ENCODE assay signal across 22 cellular contexts in genomic region chr5:126963822-126964375, GRCh38.
DNase-seq lines count a peak whose midpoint lies in the region; ATAC-seq and TF ChIP-seq lines count a peak whose summit lies in the region.
"Had no signal": no experiment of that assay in that cellular context is flagged by ENCODE, and none has a peak within 500 bp of the region (broad histone marks: within the 10 kb centered on the region; RNA-seq: fewer than 3 reads in every experiment).

No MANE protein-coding gene starts in this region.

- no peak overlapping the region for H3K4me2 ChIP-seq in H9 (ENCODE audit: insufficient read depth, insufficient read length, low read length)
- H3K4me2 ChIP-seq: KMS-11, SK-N-SH had no signal

- no peak overlapping the region for H2AK5ac ChIP-seq in H9 (ENCODE audit: insufficient read length, low read length)

- H4K91ac ChIP-seq in H9 (ENCODE audit: insufficient read length, low read depth, low read length) = no peak overlapping the region

- no peak overlapping the region for H2BK20ac ChIP-seq in H9 (ENCODE audit: low read depth, low read length, poor library complexity, severe bottlenecking)

- no peak overlapping the region for H3T11ph ChIP-seq in H9 (ENCODE audit: low read length)

- no peak overlapping the region for H2BK5ac ChIP-seq in H9 (ENCODE audit: insufficient read length, low read length)

- H3K4ac ChIP-seq in H9 (ENCODE audit: low read depth, low read length) = no peak overlapping the region

- no peak overlapping the region for H3K14ac ChIP-seq in H9 (ENCODE audit: insufficient read depth, low read length)

- H2BK120ac ChIP-seq in H9 (ENCODE audit: low read depth, low read length, poor library complexity, severe bottlenecking) = no peak overlapping the region

- no peak overlapping the region for H3K9ac ChIP-seq in H9 (ENCODE audit: extremely low read depth, insufficient read length, low read length)
- H3K9ac ChIP-seq: KMS-11, SK-N-SH had no signal

- peak; percentile 32 for ATAC-seq in Right ventricle myocardium superior (ENCODE audit: poor library complexity)
- ATAC-seq in RWPE2 (ENCODE audit: low read depth) = no peak
- no peak for ATAC-seq in memory B cell (ENCODE audit: low read depth)
- ATAC-seq in HG03354 (IDR thresholded peaks at IDR 0.05; ENCODE audit: poor library complexity, severe bottlenecking, unreplicated experiment) = no peak
- ATAC-seq: HCT116, Panc1, T-cell had no signal

- H3K56ac ChIP-seq in H9 (ENCODE audit: insufficient read length, low read depth, low read length) = no peak overlapping the region

- no peaks in the 10 kb centered on the region for H3K9me3 Mint-ChIP-seq in H9
- H3K9me3 Mint-ChIP-seq in memory B cell = no peaks in the 10 kb centered on the region
- H3K9me3 Mint-ChIP-seq: T-cell had no signal

- H2BK12ac ChIP-seq in H9 (ENCODE audit: insufficient read length, low read depth, low read length) = no peak overlapping the region

- H3K27ac ChIP-seq in right atrium auricular region (no peak overlapping the region), H9 (ENCODE audit: insufficient read length, low read depth, low read length) (no peak overlapping the region), RWPE2 (ENCODE audit: poor library complexity, severe bottlenecking) (no peak overlapping the region)
- H3K27ac ChIP-seq: KMS-11 had no signal

- H3K27me3 Mint-ChIP-seq in H9 (ENCODE audit: low read depth) = no peaks in the 10 kb centered on the region
- H3K27me3 Mint-ChIP-seq in memory B cell = no peaks in the 10 kb centered on the region
- H3K27me3 Mint-ChIP-seq: T-cell had no signal

- intact Hi-C loops in Right ventricle myocardium superior (cut with DNase I) = no loop called here

- no peaks in the 10 kb centered on the region for H4K20me1 ChIP-seq in H9 (ENCODE audit: control insufficient read depth, insufficient read depth, insufficient read length)

- H3K4me1 Mint-ChIP-seq in H9 (peaks cover 3 to 7% of the 10 kb centered on the region in 2 experiments; a peak in 3 of 4 replicates), memory B cell (peaks cover 25% of the 10 kb centered on the region)

- H3K27me3 ChIP-seq in right atrium auricular region (no peaks in the 10 kb centered on the region), H9 (ENCODE audit: insufficient read depth, low read length) (no peaks in the 10 kb centered on the region), RWPE2 (ENCODE audit: insufficient read depth, poor library complexity, severe bottlenecking) (no peaks in the 10 kb centered on the region)

- H3K79me2 ChIP-seq in H9 (ENCODE audit: insufficient read depth, low read length) = 0 out of 2 replicates have a peak, but pooled peaks cover 1% of the 10 kb centered on the region

- H3K18ac ChIP-seq in H9 (ENCODE audit: insufficient read length, low read depth, low read length) = no peak overlapping the region

- no peaks in the 10 kb centered on the region for H3K9me3 ChIP-seq in right atrium auricular region
- no peaks in the 10 kb centered on the region for H3K9me3 ChIP-seq in H9 (ENCODE audit: control insufficient read depth, low read depth, low read length)
- no peaks in the 10 kb centered on the region for H3K9me3 ChIP-seq in RWPE2 (ENCODE audit: severe bottlenecking)
- H3K9me3 ChIP-seq: SK-N-SH had no signal

- no peak for TF ChIP-seq CTCF in right atrium auricular region (IDR thresholded peaks at IDR 0.05)
- TF ChIP-seq CTCF in H9 (conservative IDR thresholded peaks at IDR 0.05) = no peak
- peak; percentile 12 for TF ChIP-seq CTCF in RWPE2 (IDR thresholded peaks at IDR 0.05; ENCODE audit: poor library complexity, severe bottlenecking)

- no peak overlapping the region for H3K23ac ChIP-seq in H9 (ENCODE audit: insufficient read length, low read depth, low read length)

- H3K27ac Mint-ChIP-seq in H9 (peak overlapping the region in 2 of 3 experiments; percentile 21 to 52; a peak in 3 of 7 replicates), memory B cell (peak overlapping the region; percentile 68)
- H3K27ac Mint-ChIP-seq: T-cell had no signal

- no peak overlapping the region for H4K5ac ChIP-seq in H9 (ENCODE audit: insufficient read length, low read depth, low read length)

- WGBS in H9 (ENCODE audit: extremely low coverage, insufficient read length, low lambda C conversion rate) = no CpG with 5 or more reads among the region's 2 CpGs

- H3K4me1 ChIP-seq in right atrium auricular region (peaks cover 0 to 13% of the 10 kb centered on the region in 2 donors), H9 (ENCODE audit: insufficient read depth, low read length) (no peaks in the 10 kb centered on the region; the same call in 1 of the 2 replicates), RWPE2 (ENCODE audit: insufficient read depth, poor library complexity, severe bottlenecking) (peaks cover 12% of the 10 kb centered on the region)

- no peaks in the 10 kb centered on the region for H3K23me2 ChIP-seq in H9 (ENCODE audit: insufficient read length, low read depth, low read length, poor library complexity, severe bottlenecking)

- H2AFZ ChIP-seq in H9 (ENCODE audit: low read length) = no peak overlapping the region

- H3K4me3 ChIP-seq in right atrium auricular region = no peak overlapping the region
- no peak overlapping the region for H3K4me3 ChIP-seq in RWPE2 (ENCODE audit: severe bottlenecking)

- no peak overlapping the region for H4K8ac ChIP-seq in H9 (replicated peaks; ENCODE audit: insufficient read length, low read depth, low read length)

- H3K36me3 ChIP-seq in right atrium auricular region = no peaks in the 10 kb centered on the region
- H3K36me3 ChIP-seq in RWPE2 (ENCODE audit: low read depth) = no peaks in the 10 kb centered on the region

- H3K4me3 Mint-ChIP-seq in H9 = no peak overlapping the region
- no peak overlapping the region for H3K4me3 Mint-ChIP-seq in memory B cell
- H3K4me3 Mint-ChIP-seq: T-cell had no signal

- no peak overlapping the region for H2BK15ac ChIP-seq in H9 (ENCODE audit: low read depth, low read length)

- DNase-seq in Right ventricle myocardium superior (no peak), right atrium auricular region (ENCODE audit: low spot score) (no peak), H9 (no peak), RWPE2 (ENCODE audit: low spot score) (no peak), memory B cell (ENCODE audit: low spot score in 2 of 2) (no peak), DMS114 treated with DMSO at 0.1 percent for 48 hours (lab: John Stamatoyannopoulos, UW; ENCODE audit: unreplicated experiment) (no peak), kidney glomerular epithelial cell (lab: John Stamatoyannopoulos, UW) (no peak)
- DNase-seq: COR-L47, DMS153, MM.1S, NCI-H1105, NCI-H1694, NCI-H2107, NCI-H446, NCI-H774, SHP77, SK-N-SH, T-cell had no signal

- H3K36me3 Mint-ChIP-seq in H9 (ENCODE audit: insufficient read depth in 1 of 3, low read depth in 3 of 3) (no peaks in the 10 kb centered on the region), memory B cell (no peaks in the 10 kb centered on the region)
- H3K36me3 Mint-ChIP-seq: T-cell had no signal

- no peaks in the 10 kb centered on the region for H3K79me1 ChIP-seq in H9 (ENCODE audit: insufficient read depth, low read depth, low read length, poor library complexity, severe bottlenecking)
